ENCODE assay signal across 18 cellular contexts in the genomic region with DNA sequence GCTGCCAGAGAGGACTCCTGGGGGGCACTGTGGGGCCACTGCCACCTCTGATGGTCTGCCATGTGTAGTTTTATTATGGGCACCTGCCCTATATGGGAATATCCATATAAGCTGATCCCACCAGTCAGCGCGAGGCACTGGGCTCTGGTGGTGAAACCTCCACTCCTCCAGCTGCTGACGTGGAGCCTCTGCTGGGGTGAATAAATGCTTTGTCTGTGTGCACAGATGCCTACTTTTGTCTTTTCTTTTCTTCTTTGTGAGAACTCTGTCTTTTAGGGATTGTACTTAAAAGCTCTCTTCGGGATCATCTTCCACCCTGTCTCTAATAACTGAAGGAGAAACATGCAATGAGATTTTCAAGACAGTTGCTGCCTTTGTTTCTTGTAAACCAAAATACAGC.
"Had no signal": no experiment of that assay in that cellular context is flagged by ENCODE, and none has a peak within 500 bp of the region (broad histone marks: within the 10 kb centered on the region; RNA-seq: fewer than 3 reads in every experiment).

No MANE protein-coding gene starts in this region.

- ATAC-seq: activated CD8-positive, alpha-beta memory T cell treated with anti-CD3 and anti-CD28 coated beads, Interleukin-2, amount 10 ng/mL, durations not matched to agents 7 days and 5 days; effector memory CD8-positive, alpha-beta T cell; right lobe of liver had no signal

- H3K9me3 Mint-ChIP-seq: activated B cell treated with CpG ODN at 0.5 μM for 24 hours; effector memory CD8-positive, alpha-beta T cell; stimulated activated effector memory CD8-positive, alpha-beta T cell treated with anti-CD3 and anti-CD28 coated beads, Interleukin-12 subunit alpha, Interleukin-12 subunit beta, amount 100 ng/mL, for 72 hours; T-helper 2 cell treated with Interferon-gamma antibody and Interleukin-4, amounts not matched to agents 5 μg/mL and 100 μg/mL, for 36 hours had no signal

- H3K27ac ChIP-seq: cardiac muscle cell, ovary, right lobe of liver, SJCRH30, thoracic aorta, upper lobe of left lung had no signal

- H3K4me1 Mint-ChIP-seq: activated B cell treated with CpG ODN at 0.5 μM for 24 hours had no signal

- H3K27me3 Mint-ChIP-seq: activated CD8-positive, alpha-beta memory T cell treated with anti-CD3 and anti-CD28 coated beads, Interleukin-2, amount 10 ng/mL, durations not matched to agents 7 days and 5 days; activated naive CD8-positive, alpha-beta T cell had no signal

- H3K9me3 ChIP-seq: ovary, right lobe of liver, SJCRH30, thoracic aorta, upper lobe of left lung had no signal

- DNase-seq: activated B cell treated with CpG ODN at 0.5 μM for 24 hours; activated CD4-positive, alpha-beta T cell treated with anti-CD3 and anti-CD28 coated beads, Interleukin-2, amount 50 U/mL, for 1 hour; activated CD8-positive, alpha-beta memory T cell treated with anti-CD3 and anti-CD28 coated beads, Interleukin-2, amount 10 ng/mL, durations not matched to agents 7 days and 5 days; activated gamma-delta T cell; activated T-cell treated with anti-CD3 and anti-CD28 coated beads, Interleukin-2, amount 50 U/mL, for 1 hour; effector memory CD8-positive, alpha-beta T cell; ovary; right lobe of liver; stimulated activated CD4-positive, alpha-beta T cell treated with anti-CD3 and anti-CD28 coated beads, Interleukin-4, amount 100 ng/mL, for 24 hours; upper lobe of left lung had no signal

- H3K4me3 ChIP-seq: cardiac muscle cell, lung, ovary, right lobe of liver, SJCRH30, smooth muscle cell, thoracic aorta, upper lobe of left lung had no signal

- H3K27ac Mint-ChIP-seq: activated B cell treated with CpG ODN at 0.5 μM for 24 hours; activated CD8-positive, alpha-beta memory T cell treated with anti-CD3 and anti-CD28 coated beads, Interleukin-2, amount 10 ng/mL, durations not matched to agents 7 days and 5 days; effector memory CD8-positive, alpha-beta T cell; T-helper 2 cell treated with Interferon-gamma antibody and Interleukin-4, amounts not matched to agents 5 μg/mL and 100 μg/mL, for 36 hours had no signal

- H3K36me3 Mint-ChIP-seq: activated CD8-positive, alpha-beta memory T cell treated with anti-CD3 and anti-CD28 coated beads, Interleukin-2, amount 10 ng/mL, durations not matched to agents 7 days and 5 days; stimulated activated effector memory CD8-positive, alpha-beta T cell treated with anti-CD3 and anti-CD28 coated beads, Interleukin-12 subunit alpha, Interleukin-12 subunit beta, amount 100 ng/mL, for 72 hours had no signal

- H3K4me3 Mint-ChIP-seq: activated B cell treated with CpG ODN at 0.5 μM for 24 hours; activated CD8-positive, alpha-beta memory T cell treated with anti-CD3 and anti-CD28 coated beads, Interleukin-2, amount 10 ng/mL, durations not matched to agents 7 days and 5 days; activated naive CD8-positive, alpha-beta T cell; effector memory CD8-positive, alpha-beta T cell; stimulated activated effector memory CD8-positive, alpha-beta T cell treated with anti-CD3 and anti-CD28 coated beads, Interleukin-12 subunit alpha, Interleukin-12 subunit beta, amount 100 ng/mL, for 72 hours; T-helper 2 cell treated with Interferon-gamma antibody and Interleukin-4, amounts not matched to agents 5 μg/mL and 100 μg/mL, for 36 hours had no signal

- H3K4me2 ChIP-seq: smooth muscle cell had no signal

- H3K36me3 ChIP-seq: cardiac muscle cell, ovary, right lobe of liver, SJCRH30, thoracic aorta, upper lobe of left lung had no signal

- H3K4me1 ChIP-seq: right lobe of liver, SJCRH30, upper lobe of left lung had no signal

- H3K27me3 ChIP-seq: cardiac muscle cell, ovary, right lobe of liver, SJCRH30, upper lobe of left lung had no signal
